In genomic region chr15:68062946-68063345, GRCh38 we compare ENCODE assay signal across 17 cellular contexts. TPM values are rescaled to one million over a fixed set of nuclear protein-coding genes. Genes with fewer than 3 reads are reported as not detected.
A peak's percentile ranks its signal among the peaks of the same experiment; 100 is the strongest.
DNase-seq lines count a peak whose midpoint lies in the region; ATAC-seq, FAIRE-seq and TF ChIP-seq lines count a peak whose summit lies in the region.
"Had no signal": no experiment of that assay in that cellular context is flagged by ENCODE, and none has a peak within 500 bp of the region (broad histone marks: within the 10 kb centered on the region; RNA-seq: fewer than 3 reads in every experiment).

No MANE protein-coding gene starts in this region.

- TF ChIP-seq RAD21 in GM12878 (IDR thresholded peaks at IDR 0.05; ENCODE audit: insufficient read depth, low read depth, low read length) = no peak

- no peak for ATAC-seq in CD4-positive, CD25-positive, alpha-beta regulatory T cell (ENCODE audit: low read depth in 2 of 2)
- ATAC-seq in GM12878 = peak; percentile 7; the same call in 1 of the 3 replicates
- no peak for ATAC-seq in naive thymus-derived CD8-positive, alpha-beta T cell
- no peak for ATAC-seq in stimulated activated naive B cell treated with anti-CD40 and anti-IgM and Interleukin-4, amounts not matched to agents 10 μg/mL and 1 μg/mL and 100 μg/mL, for 72 hours (replicated peaks)
- ATAC-seq: A549, HCT116, K562 had no signal

- no peak for TF ChIP-seq POLR2A in GM12878 (IDR thresholded peaks at IDR 0.05; ENCODE audit: low read depth, low read length)
- no peak for TF ChIP-seq POLR2A in lower leg skin (IDR thresholded peaks at IDR 0.05)

- no peaks in the 10 kb centered on the region for H3K9me3 Mint-ChIP-seq in CD4-positive, CD25-positive, alpha-beta regulatory T cell
- H3K9me3 Mint-ChIP-seq in naive thymus-derived CD8-positive, alpha-beta T cell = no peaks in the 10 kb centered on the region
- no peaks in the 10 kb centered on the region for H3K9me3 Mint-ChIP-seq in stimulated activated naive B cell treated with anti-CD40 and anti-IgM and Interleukin-4, amounts not matched to agents 10 μg/mL and 1 μg/mL and 100 μg/mL, for 72 hours
- H3K9me3 Mint-ChIP-seq: CD14-positive monocyte had no signal

- H3K27ac Mint-ChIP-seq in CD4-positive, CD25-positive, alpha-beta regulatory T cell = no peak overlapping the region
- H3K27ac Mint-ChIP-seq in naive thymus-derived CD8-positive, alpha-beta T cell = no peak overlapping the region
- no peak overlapping the region for H3K27ac Mint-ChIP-seq in stimulated activated naive B cell treated with anti-CD40 and anti-IgM and Interleukin-4, amounts not matched to agents 10 μg/mL and 1 μg/mL and 100 μg/mL, for 72 hours

- peaks cover 100% of the 10 kb centered on the region for H3K79me2 ChIP-seq in GM12878 (ENCODE audit: control insufficient read depth, insufficient read depth, low read length)

- no peak overlapping the region for H3K27ac ChIP-seq in CD4-positive, CD25-positive, alpha-beta regulatory T cell (ENCODE audit: insufficient read depth, low read length, poor library complexity, severe bottlenecking)
- H3K27ac ChIP-seq in HEK293 (ENCODE audit: extremely low read depth, low read depth, low read length) = no peak overlapping the region
- H3K27ac ChIP-seq in GM12878 (ENCODE audit: control insufficient read depth, insufficient read depth) = no peak overlapping the region
- H3K27ac ChIP-seq: A549, GM23248 had no signal

- RAD21 ChIA-PET in GM12878 (lab: Charles Lee; ENCODE audit: unreplicated experiment) = no interaction called here

- H3K4me2 ChIP-seq in GM12878 (ENCODE audit: control insufficient read depth, insufficient read depth) = no peak overlapping the region
- H3K4me2 ChIP-seq: A549 had no signal

- no peak for DNase-seq in CD4-positive, CD25-positive, alpha-beta regulatory T cell
- DNase-seq in GM12878 (ENCODE audit: low read depth, low spot score) = no peak
- no peak for DNase-seq in naive thymus-derived CD8-positive, alpha-beta T cell
- DNase-seq in lower leg skin (ENCODE audit: low spot score in 2 of 2) = no peak
- no peak for DNase-seq in stimulated activated naive B cell treated with anti-CD40 and anti-IgM and Interleukin-4, amounts not matched to agents 10 μg/mL and 1 μg/mL and 100 μg/mL, for 72 hours
- DNase-seq in T1000 (lab: John Stamatoyannopoulos, UW) = no peak
- DNase-seq in NCI-H1930 (lab: John Stamatoyannopoulos, UW) = no peak
- DNase-seq: GM23248, NCI-H1436, NCI-H2081, NCI-H510A treated with DMSO at 0.1 percent for 48 hours, NCI-H82 had no signal

- intact Hi-C loops in GM12878 (cut with micrococcal nuclease; ENCODE audit: unreplicated experiment) (no loop called here), lower leg skin (cut with DNase I; ENCODE audit: low total_unique reads) (no loop called here)

- no peaks in the 10 kb centered on the region; the same call in 1 of the 2 replicates for H4K20me1 ChIP-seq in GM12878 (ENCODE audit: control insufficient read depth, insufficient read depth)

- H3K9ac ChIP-seq in GM12878 (ENCODE audit: control insufficient read depth, insufficient read depth, low read length) = no peak overlapping the region
- H3K9ac ChIP-seq: GM23248 had no signal

- POLR2A ChIA-PET in HEK293 (lab: Yijun Ruan, JAX) = interaction anchor here (1.3 kb wide), 1 partner anchor 9 kb away, joined by 4 read pairs; the partner anchor contains the start of gene PIAS1
- POLR2A ChIA-PET in GM12878 (lab: Charles Lee) = no interaction called here
- POLR2A ChIA-PET in naive thymus-derived CD8-positive, alpha-beta T cell (lab: Charles Lee) = no interaction called here

- no peaks in the 10 kb centered on the region for H3K9me3 ChIP-seq in CD4-positive, CD25-positive, alpha-beta regulatory T cell (ENCODE audit: control insufficient read depth in 2 of 2, low read length in 2 of 2)
- H3K9me3 ChIP-seq in HEK293 (ENCODE audit: control insufficient read depth, insufficient read depth, low read depth, low read length) = no peaks in the 10 kb centered on the region
- peaks cover 5% of the 10 kb centered on the region for H3K9me3 ChIP-seq in GM12878 (replicated peaks; ENCODE audit: control insufficient read depth, insufficient read depth, low read length)
- H3K9me3 ChIP-seq: A549 had no signal

- TF ChIP-seq CTCF in HEK293 (tag by site-specific recombination; IDR thresholded peaks at IDR 0.05) = no peak
- TF ChIP-seq CTCF in GM12878 (IDR thresholded peaks at IDR 0.05 in 2 of 3, conservative IDR thresholded peaks at IDR 0.05 in 1 of 3; ENCODE audit: control insufficient read depth in 2 of 3, extremely low read depth in 1 of 3, insufficient read depth in 1 of 3, low read depth in 3 of 3, low read length in 3 of 3) = no peak
- TF ChIP-seq CTCF in lower leg skin (IDR thresholded peaks at IDR 0.05) = no peak

- CTCF ChIA-PET in HEK293 (lab: Yijun Ruan, JAX) (interaction anchor here (0.8 kb wide), 1 partner anchor 9 kb away, joined by 3 read pairs; the partner anchor contains the start of gene PIAS1), GM12878 (lab: Yijun Ruan, JAX) (interaction anchor here (2.0 kb wide), 1 partner anchor 8 kb away, joined by 7 read pairs; the partner anchor contains the start of gene PIAS1)

- peaks cover 44% of the 10 kb centered on the region for H3K4me1 ChIP-seq in CD4-positive, CD25-positive, alpha-beta regulatory T cell (ENCODE audit: control insufficient read depth, insufficient read depth, low read length, poor library complexity, severe bottlenecking)
- H3K4me1 ChIP-seq in HEK293 (ENCODE audit: control insufficient read depth, insufficient read depth, low read length) (peaks cover 18% of the 10 kb centered on the region), GM12878 (ENCODE audit: control insufficient read depth, insufficient read depth, low read length) (peaks cover 3% of the 10 kb centered on the region; the same call in 1 of the 2 replicates)

- H3K4me1 Mint-ChIP-seq in CD4-positive, CD25-positive, alpha-beta regulatory T cell = peaks cover 33 to 75% (median 45%) of the 10 kb centered on the region in 4 donors
- H3K4me1 Mint-ChIP-seq in naive thymus-derived CD8-positive, alpha-beta T cell = peaks cover 20 to 82% (median 58%) of the 10 kb centered on the region in 4 donors
- peaks cover 10 to 39% of the 10 kb centered on the region in 2 donors for H3K4me1 Mint-ChIP-seq in stimulated activated naive B cell treated with anti-CD40 and anti-IgM and Interleukin-4, amounts not matched to agents 10 μg/mL and 1 μg/mL and 100 μg/mL, for 72 hours

- SMC1A ChIA-PET in GM12878 (lab: Charles Lee; ENCODE audit: uncharacterized antibody, unreplicated experiment) = interaction anchor here (0.8 to 2.6 kb wide), 4 partner anchors 14 to 200 kb away, joined by 3 to 6 read pairs (median 3); no protein-coding TSS in a partner anchor

- FAIRE-seq in GM12878 (lab: Jason Lieb, UNC) = no peak
- FAIRE-seq: A549, K562 had no signal

- H3K4me3 Mint-ChIP-seq in CD4-positive, CD25-positive, alpha-beta regulatory T cell = peak overlapping the region in 3 of 4 donors; percentile 7 to 79 (median 17)
- H3K4me3 Mint-ChIP-seq in naive thymus-derived CD8-positive, alpha-beta T cell = peak overlapping the region in 6 of 10 donors; percentile 5 to 70 (median 38)
- no peak overlapping the region for H3K4me3 Mint-ChIP-seq in stimulated activated naive B cell treated with anti-CD40 and anti-IgM and Interleukin-4, amounts not matched to agents 10 μg/mL and 1 μg/mL and 100 μg/mL, for 72 hours
- H3K4me3 Mint-ChIP-seq: CD14-positive monocyte had no signal

- peaks cover 6% of the 10 kb centered on the region for H3K36me3 ChIP-seq in CD4-positive, CD25-positive, alpha-beta regulatory T cell (ENCODE audit: control insufficient read depth, insufficient read depth, low read length)
- H3K36me3 ChIP-seq in HEK293 (ENCODE audit: control insufficient read depth in 2 of 2, insufficient read depth in 1 of 2, low read length in 2 of 2) (peaks cover 0 to 8% of the 10 kb centered on the region in 2 experiments; a peak in 1 of 3 replicates), GM12878 (ENCODE audit: control insufficient read depth in 2 of 2, insufficient read depth in 2 of 2, low read length in 1 of 2) (peaks cover 0 to 16% of the 10 kb centered on the region in 2 experiments; a peak in 2 of 4 replicates)

- in situ Hi-C loops in GM12878 (cut with MboI) = no loop called here

- H3K4me3 ChIP-seq in CD4-positive, CD25-positive, alpha-beta regulatory T cell (ENCODE audit: low read depth, low read length) = peak overlapping the region; percentile 52
- H3K4me3 ChIP-seq in HEK293 (ENCODE audit: low read depth, low read length) (no peak overlapping the region), GM12878 (0 out of 2 replicates have a peak overlapping the region, but pooled peaks have one; percentile 27), lower leg skin (ENCODE audit: low read depth, poor library complexity, severe bottlenecking) (no peak overlapping the region)
- H3K4me3 ChIP-seq: A549, GM23248, K562 had no signal

- H3K36me3 Mint-ChIP-seq in CD4-positive, CD25-positive, alpha-beta regulatory T cell = peaks cover 16% of the 10 kb centered on the region
- peaks cover 0 to 29% (median 11%) of the 10 kb centered on the region in 3 donors for H3K36me3 Mint-ChIP-seq in naive thymus-derived CD8-positive, alpha-beta T cell
- H3K36me3 Mint-ChIP-seq in stimulated activated naive B cell treated with anti-CD40 and anti-IgM and Interleukin-4, amounts not matched to agents 10 μg/mL and 1 μg/mL and 100 μg/mL, for 72 hours = peaks cover 1 to 12% of the 10 kb centered on the region in 2 donors

- no peak overlapping the region for H2AFZ ChIP-seq in GM12878 (ENCODE audit: control insufficient read depth, low read depth, low read length)
- H2AFZ ChIP-seq: GM23248 had no signal

- no peak for TF ChIP-seq EP300 in GM12878 (IDR thresholded peaks at IDR 0.05; ENCODE audit: borderline replicate concordance in 1 of 2, control insufficient read depth in 1 of 2, low read depth in 2 of 2, low read length in 2 of 2)

- no peaks in the 10 kb centered on the region for H3K27me3 Mint-ChIP-seq in CD4-positive, CD25-positive, alpha-beta regulatory T cell
- no peaks in the 10 kb centered on the region for H3K27me3 Mint-ChIP-seq in naive thymus-derived CD8-positive, alpha-beta T cell
- H3K27me3 Mint-ChIP-seq in stimulated activated naive B cell treated with anti-CD40 and anti-IgM and Interleukin-4, amounts not matched to agents 10 μg/mL and 1 μg/mL and 100 μg/mL, for 72 hours = no peaks in the 10 kb centered on the region

- no peaks in the 10 kb centered on the region for H3K27me3 ChIP-seq in CD4-positive, CD25-positive, alpha-beta regulatory T cell (ENCODE audit: control insufficient read depth, insufficient read depth, low read length)
- H3K27me3 ChIP-seq in GM12878 (replicated peaks in 1 of 2; ENCODE audit: control insufficient read depth in 2 of 2, insufficient read depth in 2 of 2, low read length in 1 of 2) = no peaks in the 10 kb centered on the region

- BruUV-seq in GM12878 (replicated peaks; lab: Mats Ljungman, UMichigan) = no TSS peak

RNA-seq across cellular contexts. Expression of gene PIAS1, which starts 8.8 kb away (rescaled TPM):
- 102 TPM for total RNA-seq in CD4-positive, CD25-positive, alpha-beta regulatory T cell
- polyA plus RNA-seq in CD4-positive, CD25-positive, alpha-beta regulatory T cell = 100 to 1,000 TPM; 120 to 156 (median 138) TPM
- 530 and 583 TPM in 2 replicates for total RNA-seq in GM12878 (2013; cell fraction: nucleolus; rRNA removed)
- total RNA-seq in GM12878 (2014; rRNA removed) = 39.0 and 39.1 TPM in 2 replicates
- total RNA-seq in GM12878 (2014; rRNA removed; fragmentation: Illumina TruSeq; extraction: Trizol) = 32.3 and 37.9 TPM in 2 replicates
- 34.8 and 35.0 TPM in 2 replicates for total RNA-seq in GM12878 (2021)
- 50.6 TPM for polyA plus RNA-seq in GM12878 (2011; ENCODE audit: low read depth)
- polyA plus RNA-seq in GM12878 (2011; rRNA removed) = 94.6 and 96.3 TPM in 2 replicates
- 76.3 and 82.8 TPM in 2 replicates for polyA plus RNA-seq in GM12878 (2011; cell fraction: cytosol; rRNA removed)
- 118 and 121 TPM in 2 replicates for polyA plus RNA-seq in GM12878 (2011; cell fraction: nucleus; rRNA removed)
- polyA plus RNA-seq in GM12878 (2012) = 29.4 and 31.0 TPM in 2 replicates
- polyA plus RNA-seq in GM12878 (2014; fragmentation: Illumina TruSeq; extraction: Trizol) = 62.4 and 74.5 TPM in 2 replicates
- polyA plus RNA-seq in GM12878 (2014; fragmentation: Nextera tagmentation; extraction: Ambion mirVana) = 10 to 100 TPM; 20.2 to 22.2 TPM
- polyA plus RNA-seq in GM12878 (2014; rRNA removed) = 24.8 and 27.1 TPM in 2 replicates
- polyA plus RNA-seq in GM12878 (2016; fragmentation: Nextera tagmentation; extraction: Ambion mirVana) = 10 to 100 TPM; 60.6 to 61.4 TPM
- polyA minus RNA-seq in GM12878 (2011; rRNA and poly(A)+ RNA removed) = 141 and 178 TPM in 2 replicates
- 34.2 and 39.8 TPM in 2 replicates for polyA minus RNA-seq in GM12878 (2011; cell fraction: cytosol; rRNA and poly(A)+ RNA removed)
- 146 and 188 TPM in 2 replicates for polyA minus RNA-seq in GM12878 (2011; cell fraction: nucleus; rRNA and poly(A)+ RNA removed)
- total RNA-seq in naive thymus-derived CD8-positive, alpha-beta T cell = 10 to 100 TPM; 90.0 to 94.1 TPM
- 100 to 1,000 TPM; 120 to 149 (median 138) TPM for polyA plus RNA-seq in naive thymus-derived CD8-positive, alpha-beta T cell
- total RNA-seq in lower leg skin = 10 to 100 TPM; 32.6 to 59.5 (median 55.9) TPM

Comparison
In these comparisons a context has a peak if more than half of its experiments do, and no peak if none do; other contexts are left out.
1. H3K4me3 ChIP-seq: peak in CD4-positive, CD25-positive, alpha-beta regulatory T cell (single experiment) and GM12878 (single experiment); none in HEK293 (single experiment) and lower leg skin (single experiment).
2. H3K4me3 Mint-ChIP-seq: peak in CD4-positive, CD25-positive, alpha-beta regulatory T cell (3 of 4) and naive thymus-derived CD8-positive, alpha-beta T cell (6 of 10); none in stimulated activated naive B cell treated with anti-CD40 and anti-IgM and Interleukin-4, amounts not matched to agents 10 μg/mL and 1 μg/mL and 100 μg/mL, for 72 hours (0 of 2).